1 cellular context compared by ENCODE assay signal in genomic region chr19:55158848-55159793, GRCh38.
TF ChIP-seq lines count a peak whose summit lies in the region.

No MANE protein-coding gene starts in this region.

TF ChIP-seq in K562, 482 proteins besides CTCF, POLR2A, EP300 and RAD21 (continued from another document):
- no peak for TF ChIP-seq HBP1 (CRISPR knock-in tag; IDR thresholded peaks at IDR 0.05)
- TF ChIP-seq CHAMP1 (IDR thresholded peaks at IDR 0.05) = no peak
- peak; percentile 72; the same call in 1 of the 2 replicates for TF ChIP-seq LCOR (CRISPR knock-in tag; IDR thresholded peaks at IDR 0.05)
- peak; percentile 34; the same call in 1 of the 2 replicates for TF ChIP-seq E2F1 (CRISPR knock-in tag; IDR thresholded peaks at IDR 0.05)
- no peak for TF ChIP-seq TOE1 (IDR thresholded peaks at IDR 0.05; ENCODE audit: borderline replicate concordance)
- TF ChIP-seq TOE1 (CRISPR knock-in tag; IDR thresholded peaks at IDR 0.05; ENCODE audit: borderline replicate concordance, low read depth) = no peak
- no peak for TF ChIP-seq BRD4 (IDR thresholded peaks at IDR 0.05)
- peak; percentile 87 for TF ChIP-seq TCF3 (CRISPR knock-in tag; IDR thresholded peaks at IDR 0.05)
- no peak for TF ChIP-seq ZNF778 (CRISPR knock-in tag; IDR thresholded peaks at IDR 0.05)
- TF ChIP-seq TEAD4 (IDR thresholded peaks at IDR 0.05; ENCODE audit: low read length) = peak; percentile 83
- TF ChIP-seq TEAD4 (CRISPR knock-in tag; IDR thresholded peaks at IDR 0.05; ENCODE audit: borderline replicate concordance) = no peak
- no peak; the same call in 1 of the 2 replicates for TF ChIP-seq E2F3 (CRISPR knock-in tag; IDR thresholded peaks at IDR 0.05)
- TF ChIP-seq NFIX (CRISPR knock-in tag; IDR thresholded peaks at IDR 0.05; ENCODE audit: low read depth) = no peak
- no peak for TF ChIP-seq ZNF23 (CRISPR knock-in tag; IDR thresholded peaks at IDR 0.05)
- peak; percentile 30 for TF ChIP-seq HMGN3 (IDR thresholded peaks at IDR 0.05; ENCODE audit: borderline replicate concordance, extremely low read depth, insufficient read length, low read depth, low read length)
- TF ChIP-seq ZNF561 (CRISPR knock-in tag; conservative IDR thresholded peaks at IDR 0.05) = no peak
- no peak for TF ChIP-seq LARP7 (IDR thresholded peaks at IDR 0.05)
